In the genomic region with DNA sequence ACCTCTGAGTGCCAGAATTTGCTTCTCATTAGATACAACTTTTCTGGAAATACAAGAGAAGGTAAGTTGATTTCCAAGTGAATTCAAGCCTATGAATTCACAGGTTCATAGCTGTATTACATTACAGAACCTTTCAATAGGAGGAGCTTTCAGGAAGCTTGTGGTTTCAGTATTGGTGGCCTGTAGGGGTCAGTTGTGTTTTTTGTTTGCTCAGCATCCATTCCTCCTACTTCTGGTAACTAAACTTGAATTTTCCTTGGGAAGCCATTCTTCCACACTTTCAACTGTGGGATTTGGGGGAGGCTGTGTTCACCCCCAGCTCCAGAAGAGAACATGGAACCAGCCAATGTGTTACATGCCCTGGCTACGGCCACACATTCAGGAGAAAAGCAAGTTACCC, we compare ENCODE assay signal across 12 cellular contexts. TPM values are rescaled to one million over a fixed set of nuclear protein-coding genes. Genes with fewer than 3 reads are reported as not detected.
DNase-seq lines count a peak whose midpoint lies in the region; ATAC-seq, FAIRE-seq and TF ChIP-seq lines count a peak whose summit lies in the region.
"Had no signal": no experiment of that assay in that cellular context is flagged by ENCODE, and none has a peak within 500 bp of the region (broad histone marks: within the 10 kb centered on the region; RNA-seq: fewer than 3 reads in every experiment).

No MANE protein-coding gene starts in this region.

- H3K9me3 ChIP-seq in Panc1 (ENCODE audit: control insufficient read depth, insufficient read depth, low read depth, low read length): no peaks in the 10 kb centered on the region
- H3K9me3 ChIP-seq: HAP-1, right atrium auricular region had no signal

- in situ Hi-C loops in Panc1 (cut with HindIII; ENCODE audit: low pct_unique_long_range_greater_than_20kb, low sequenced_read_pairs): no loop called here

- POLR2A ChIA-PET in BJ (lab: Charles Lee): no interaction called here
- POLR2A ChIA-PET in Panc1 (lab: Charles Lee): interaction anchor here (0.7 kb wide), 1 partner anchor 51 kb away, joined by 4 read pairs; no protein-coding TSS in a partner anchor

- H3K27ac ChIP-seq in Panc1 (ENCODE audit: low read length): no peak overlapping the region
- H3K27ac ChIP-seq: right atrium auricular region had no signal

- H3K36me3 ChIP-seq in BJ (ENCODE audit: control insufficient read depth, insufficient read depth, low read length) (no peaks in the 10 kb centered on the region), Panc1 (ENCODE audit: control insufficient read depth, insufficient read depth, low read length) (no peaks in the 10 kb centered on the region)
- H3K36me3 ChIP-seq: HAP-1, right atrium auricular region had no signal

- no peak for DNase-seq in BJ (ENCODE audit: low read depth)
- DNase-seq in GM18507 (ENCODE audit: extremely low spot score, insufficient read length, low read depth): no peak
- no peak for DNase-seq in Panc1 (ENCODE audit: low read depth, low spot score)
- DNase-seq in fibroblast of the aortic adventitia (ENCODE audit: low read depth): no peak
- DNase-seq in NCI-H2107 (lab: John Stamatoyannopoulos, UW): no peak
- DNase-seq in anterior cingulate cortex (lab: John Stamatoyannopoulos, UW): no peak
- DNase-seq: KBM-7 had no signal

- CTCF ChIA-PET in BJ (lab: Yijun Ruan, JAX): interaction anchor here (0.7 to 1.8 kb wide), 9 partner anchors 11 to 189 kb away, joined by 3 to 7 read pairs (median 5); no protein-coding TSS in a partner anchor
- CTCF ChIA-PET in Panc1 (lab: Charles Lee): no interaction called here

- H3K27me3 ChIP-seq in BJ (ENCODE audit: control insufficient read depth, insufficient read depth, low read length) (no peaks in the 10 kb centered on the region), Panc1 (ENCODE audit: control insufficient read depth, insufficient read depth, low read length) (no peaks in the 10 kb centered on the region)
- H3K27me3 ChIP-seq: right atrium auricular region had no signal

- peak; percentile 64 for FAIRE-seq in GM18507 (lab: Jason Lieb, UNC)
- FAIRE-seq: astrocyte had no signal

- TF ChIP-seq CTCF in BJ (IDR thresholded peaks at IDR 0.05; ENCODE audit: insufficient read depth, low read depth, low read length) (peak; percentile 24), Panc1 (IDR thresholded peaks at IDR 0.05) (peak; percentile 11; the same call in 1 of the 2 replicates), fibroblast of the aortic adventitia (IDR thresholded peaks at IDR 0.05; ENCODE audit: insufficient read depth, low read length) (peak; percentile 28)

- no TSS peak for BruUV-seq in Panc1 (replicated peaks; lab: Mats Ljungman, UMichigan)

- intact Hi-C loops in Panc1 (cut with micrococcal nuclease; ENCODE audit: unreplicated experiment): no loop called here

- peaks cover 6% of the 10 kb centered on the region; the same call in 1 of the 2 replicates for H3K4me1 ChIP-seq in Panc1 (ENCODE audit: control insufficient read depth, insufficient read depth, low read length)

- H3K4me3 ChIP-seq in BJ (ENCODE audit: low read depth, low read length): no peak overlapping the region
- H3K4me3 ChIP-seq in Panc1 (ENCODE audit: low read depth in 2 of 2, low read length in 2 of 2): no peak overlapping the region
- H3K4me3 ChIP-seq in fibroblast of the aortic adventitia (ENCODE audit: low read depth, low read length): no peak overlapping the region
- H3K4me3 ChIP-seq: HAP-1, right atrium auricular region had no signal

- ATAC-seq in Panc1 (no peak), GM21737 (IDR thresholded peaks at IDR 0.05; ENCODE audit: unreplicated experiment) (no peak), HG03520 (IDR thresholded peaks at IDR 0.05; ENCODE audit: unreplicated experiment) (no peak)

RNA-seq across cellular contexts. Expression of gene CYSTM1, which starts 5.6 kb away (rescaled TPM):
- polyA plus RNA-seq in BJ (2011; rRNA removed): 29.8 and 33.1 TPM in 2 replicates
- polyA minus RNA-seq in BJ (2011; rRNA and poly(A)+ RNA removed): 14.6 and 32.1 TPM in 2 replicates
- total RNA-seq in Panc1 (2021; ENCODE audit: unreplicated experiment): 126 TPM
- polyA plus RNA-seq in Panc1 (2012; ENCODE audit: insufficient read length): 185 TPM
- 35.8 and 43.4 TPM in 2 replicates for total RNA-seq in fibroblast of the aortic adventitia (ENCODE audit: low replicate concordance)

RNA-seq across cellular contexts. Expression of gene IGIP, which starts 43.7 kb away (rescaled TPM):
- 1.5 and 3.8 TPM in 2 replicates for polyA plus RNA-seq in BJ (2011; rRNA removed)
- 7.1 and 9.0 TPM in 2 replicates for polyA minus RNA-seq in BJ (2011; rRNA and poly(A)+ RNA removed)
- total RNA-seq in Panc1 (2021; ENCODE audit: unreplicated experiment): 7.7 TPM
- 3.6 TPM for polyA plus RNA-seq in Panc1 (2012; ENCODE audit: insufficient read length)
- total RNA-seq in fibroblast of the aortic adventitia (ENCODE audit: low replicate concordance): 7.8 and 13.7 TPM in 2 replicates

RNA-seq across cellular contexts. Expression of gene PURA, which starts 55.5 kb away (rescaled TPM):
- polyA plus RNA-seq in BJ (2011; rRNA removed): 5.2 and 6.7 TPM in 2 replicates
- polyA minus RNA-seq in BJ (2011; rRNA and poly(A)+ RNA removed): 11.7 and 17.6 TPM in 2 replicates
- total RNA-seq in Panc1 (2021; ENCODE audit: unreplicated experiment): 16.9 TPM
- polyA plus RNA-seq in Panc1 (2012; ENCODE audit: insufficient read length): 32.8 TPM
- total RNA-seq in fibroblast of the aortic adventitia (ENCODE audit: low replicate concordance): 30.4 and 33.8 TPM in 2 replicates
